Comparison of ENCODE assay signal across 28 cellular contexts in genomic region chr11:3617990-3618389, GRCh38. TPM values are rescaled to one million over a fixed set of nuclear protein-coding genes. Genes with fewer than 3 reads are reported as not detected.
"Had no signal": no experiment of that assay in that cellular context is flagged by ENCODE, and none has a peak within 500 bp of the region (broad histone marks: within the 10 kb centered on the region; RNA-seq: fewer than 3 reads in every experiment).

No MANE protein-coding gene starts in this region.

- DNase-seq: activated CD4-positive, alpha-beta T cell treated with anti-CD3 and anti-CD28 coated beads for 48 hours; activated CD4-positive, alpha-beta T cell treated with anti-CD3 and anti-CD28 coated beads, Interleukin-2, amount 50 U/mL, for 48 hours; activated naive CD4-positive, alpha-beta T cell; activated T-cell treated with anti-CD3 and anti-CD28 coated beads, Interleukin-2, amount 50 U/mL, for 4 hours; dorsolateral prefrontal cortex; effector memory CD4-positive, alpha-beta T cell; erythroblast; gastrocnemius medialis; glutamatergic neuron; left cardiac atrium; left ventricle myocardium superior; midbrain; naive thymus-derived CD4-positive, alpha-beta T cell; occipital lobe; right cardiac atrium; stimulated activated CD4-positive, alpha-beta T cell treated with anti-CD3 and anti-CD28 coated beads, Interleukin-2, amount 100 ng/mL, for 48 hours; stimulated activated naive CD4-positive, alpha-beta T cell treated with Interleukin-2 at 50 U/mL for 16 hours had no signal

- H3K4me3 Mint-ChIP-seq: activated T-cell treated with anti-CD3 and anti-CD28 coated beads, Interleukin-2, amount 50 U/mL, for 4 hours; naive thymus-derived CD4-positive, alpha-beta T cell; neural crest cell; T-helper 2 cell treated with Interferon-gamma antibody and Interleukin-4, amounts not matched to agents 5 μg/mL and 100 μg/mL, for 36 hours had no signal

- H3K27ac ChIP-seq: coronary artery, dorsolateral prefrontal cortex, gastrocnemius medialis, hepatocyte, tibial nerve had no signal

- H3K79me2 ChIP-seq: hepatocyte had no signal

- H3K9me3 ChIP-seq: gastrocnemius medialis, tibial nerve had no signal

- H3K36me3 ChIP-seq: gastrocnemius medialis, tibial nerve had no signal

- H3K4me2 ChIP-seq: hepatocyte had no signal

- H3K4me1 ChIP-seq: tibial nerve had no signal

- H3K4me3 ChIP-seq: coronary artery, dorsolateral prefrontal cortex, gastrocnemius medialis, hepatocyte, tibial nerve had no signal

- H3K27ac Mint-ChIP-seq: activated naive CD4-positive, alpha-beta T cell treated with anti-CD3 and anti-CD28 coated beads, Interleukin-2, amount 50 U/mL, for 72 hours; activated T-helper 2 cell treated with anti-CD3 and anti-CD28 coated beads, Interferon-gamma antibody, Interleukin-2, Interleukin-4, amounts not matched to agents 10 μg/mL and 5 μg/mL and 100 μg/mL, durations not matched to agents 14 hours and 24 hours and 36 hours; naive thymus-derived CD4-positive, alpha-beta T cell; T-helper 2 cell treated with Interferon-gamma antibody and Interleukin-4, amounts not matched to agents 5 μg/mL and 100 μg/mL, for 36 hours had no signal

- H3K4me1 Mint-ChIP-seq: neural crest cell had no signal

- H3K27me3 ChIP-seq: gastrocnemius medialis, hepatocyte, tibial nerve had no signal

- H3K36me3 Mint-ChIP-seq: activated naive CD4-positive, alpha-beta T cell treated with anti-CD3 and anti-CD28 coated beads, Interleukin-2, amount 50 U/mL, for 72 hours; naive thymus-derived CD4-positive, alpha-beta T cell had no signal

- H3K9me3 Mint-ChIP-seq: activated naive CD4-positive, alpha-beta T cell treated with anti-CD3 and anti-CD28 coated beads, Interleukin-2, amount 50 U/mL, for 72 hours; activated T-cell treated with anti-CD3 and anti-CD28 coated beads, Interleukin-2, amount 50 U/mL, for 4 hours; activated T-helper 2 cell treated with anti-CD3 and anti-CD28 coated beads, Interferon-gamma antibody, Interleukin-2, Interleukin-4, amounts not matched to agents 10 μg/mL and 5 μg/mL and 100 μg/mL, durations not matched to agents 14 hours and 24 hours and 36 hours; neural crest cell; T-helper 2 cell treated with Interferon-gamma antibody and Interleukin-4, amounts not matched to agents 5 μg/mL and 100 μg/mL, for 36 hours had no signal

- H2AFZ ChIP-seq: hepatocyte had no signal

- ATAC-seq: activated naive CD4-positive, alpha-beta T cell treated with anti-CD3 and anti-CD28 coated beads, Interleukin-2, amount 50 U/mL, for 72 hours; activated T-cell treated with anti-CD3 and anti-CD28 coated beads, Interleukin-2, amount 50 U/mL, for 4 hours; gastrocnemius medialis; left cardiac atrium; left ventricle myocardium superior; naive thymus-derived CD4-positive, alpha-beta T cell; right cardiac atrium had no signal

RNA-seq across cellular contexts. Expression of gene ART5, which starts 23.8 kb away (rescaled TPM):
- total RNA-seq: activated CD8-positive, alpha-beta memory T cell treated with anti-CD3 and anti-CD28 coated beads for 36 hours; activated naive CD4-positive, alpha-beta T cell treated with anti-CD3 and anti-CD28 coated beads, Interleukin-2, amount 50 U/mL, for 72 hours; activated T-cell treated with anti-CD3 and anti-CD28 coated beads, Interleukin-2, amount 50 U/mL, for 4 hours; activated T-helper 2 cell treated with anti-CD3 and anti-CD28 coated beads, Interferon-gamma antibody, Interleukin-2, Interleukin-4, amounts not matched to agents 10 μg/mL and 5 μg/mL and 100 μg/mL, durations not matched to agents 14 hours and 24 hours and 36 hours; lung microvascular endothelial cell; naive thymus-derived CD4-positive, alpha-beta T cell; temporal lobe; tibial nerve had no signal
- polyA plus RNA-seq: keratinocyte; naive thymus-derived CD4-positive, alpha-beta T cell had no signal

RNA-seq across cellular contexts. Expression of gene ART1, which starts 26.9 kb away (rescaled TPM):
- total RNA-seq: activated CD8-positive, alpha-beta memory T cell treated with anti-CD3 and anti-CD28 coated beads for 36 hours; activated naive CD4-positive, alpha-beta T cell treated with anti-CD3 and anti-CD28 coated beads, Interleukin-2, amount 50 U/mL, for 72 hours; activated T-cell treated with anti-CD3 and anti-CD28 coated beads, Interleukin-2, amount 50 U/mL, for 4 hours; activated T-helper 2 cell treated with anti-CD3 and anti-CD28 coated beads, Interferon-gamma antibody, Interleukin-2, Interleukin-4, amounts not matched to agents 10 μg/mL and 5 μg/mL and 100 μg/mL, durations not matched to agents 14 hours and 24 hours and 36 hours; hepatocyte; left cardiac atrium; lung microvascular endothelial cell; naive thymus-derived CD4-positive, alpha-beta T cell; neural crest cell; right cardiac atrium; temporal lobe had no signal
- polyA plus RNA-seq: hepatocyte; keratinocyte; naive thymus-derived CD4-positive, alpha-beta T cell; right cardiac atrium had no signal

RNA-seq across cellular contexts. Expression of gene CHRNA10, which starts 53.2 kb away (rescaled TPM):
- total RNA-seq: hepatocyte, occipital lobe had no signal
